ENCODE assay signal across 9 cellular contexts in the genomic region with DNA sequence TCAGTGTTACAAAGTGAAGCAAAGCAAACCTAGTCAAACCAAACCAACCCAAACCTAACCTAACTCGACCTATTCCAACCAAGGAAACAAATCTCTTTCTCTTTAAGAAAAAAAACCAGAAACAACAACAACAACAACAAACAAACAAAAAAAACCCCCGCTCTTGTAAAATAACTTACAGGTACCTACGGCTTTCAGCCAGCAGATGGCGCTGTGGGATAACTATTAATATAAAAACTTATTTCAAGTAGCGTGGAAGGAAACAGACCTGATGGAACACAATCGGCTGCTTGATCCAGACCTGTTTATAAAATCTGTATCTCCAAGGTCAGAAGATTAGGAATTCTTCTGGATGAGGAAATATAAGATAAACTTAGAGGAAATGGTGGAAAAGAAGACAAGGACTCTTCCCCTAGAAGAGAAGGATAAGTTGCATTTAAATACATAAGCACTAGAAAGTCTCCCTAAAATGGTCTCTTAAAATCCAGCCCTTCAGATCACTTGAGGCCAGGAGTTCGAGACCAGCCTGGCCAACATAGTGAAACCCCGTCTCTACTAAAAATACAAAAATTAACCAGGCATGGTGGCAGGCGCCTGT. TPM values are rescaled to one million over a fixed set of nuclear protein-coding genes. Genes with fewer than 3 reads are reported as not detected.
A peak's percentile ranks its signal among the peaks of the same experiment; 100 is the strongest.
DNase-seq lines count a peak whose midpoint lies in the region; TF ChIP-seq lines count a peak whose summit lies in the region.
"Had no signal": no experiment of that assay in that cellular context is flagged by ENCODE, and none has a peak within 500 bp of the region (broad histone marks: within the 10 kb centered on the region; RNA-seq: fewer than 3 reads in every experiment).

No MANE protein-coding gene starts in this region.

- peak; percentile 41 for TF ChIP-seq CTCF in HFF-Myc (IDR thresholded peaks at IDR 0.05; ENCODE audit: low read depth, low read length, missing control alignments)
- TF ChIP-seq CTCF in OCI-LY1 (IDR thresholded peaks at IDR 0.05; ENCODE audit: low read length), result peak; percentile 50; the same call in 1 of the 2 replicates
- TF ChIP-seq CTCF in esophagus squamous epithelium (IDR thresholded peaks at IDR 0.05), result peak; percentile 42 to 85 (median 69)
- peak; percentile 67 for TF ChIP-seq CTCF in nephron progenitor cell (IDR thresholded peaks at IDR 0.05)

- H3K79me2 ChIP-seq in OCI-LY1 (ENCODE audit: insufficient read depth, low read length), result no peaks in the 10 kb centered on the region

- H3K4me3 ChIP-seq in HFF-Myc (replicated peaks; ENCODE audit: low read depth, low read length) (no peak overlapping the region), OCI-LY1 (ENCODE audit: low read depth, low read length, poor library complexity, severe bottlenecking) (no peak overlapping the region), esophagus squamous epithelium (no peak overlapping the region)

- H3K9me3 Mint-ChIP-seq in nephron progenitor cell, result peaks cover 27% of the 10 kb centered on the region

- H4K20me1 ChIP-seq in OCI-LY1 (ENCODE audit: insufficient read depth, low read length), result no peaks in the 10 kb centered on the region

- no peaks in the 10 kb centered on the region for H3K4me1 Mint-ChIP-seq in nephron progenitor cell

- TF ChIP-seq POLR2A in esophagus squamous epithelium (IDR thresholded peaks at IDR 0.05), result no peak

- H3K27ac ChIP-seq in OCI-LY1 (ENCODE audit: low read depth, low read length, poor library complexity, severe bottlenecking) (no peak overlapping the region), esophagus squamous epithelium (no peak overlapping the region)
- H3K27ac ChIP-seq: HL-60 had no signal

- DNase-seq in C1 segment of cervical spinal cord (lab: John Stamatoyannopoulos, UW), result peak in 8 of 14 donors; percentile 1 to 43 (median 15)
- no peak for DNase-seq in HFF-Myc (ENCODE audit: extremely low read depth, low read depth)
- DNase-seq in activated T-cell treated with anti-CD3 and anti-CD28 coated beads for 4 hours, result peak; percentile 59
- peak; percentile 2 for DNase-seq in esophagus squamous epithelium (lab: John Stamatoyannopoulos, UW)
- DNase-seq in nephron progenitor cell, result peak; percentile 70
- peak; percentile 15 for DNase-seq in stromal cell of bone marrow (ENCODE audit: low read depth)
- no peak for DNase-seq in GF-D8 (lab: John Stamatoyannopoulos, UW)

- no peak overlapping the region for H3K4me2 ChIP-seq in OCI-LY1 (ENCODE audit: low read length)

- H3K4me1 ChIP-seq in OCI-LY1 (ENCODE audit: insufficient read depth, low read length, severe bottlenecking), result no peaks in the 10 kb centered on the region
- H3K4me1 ChIP-seq in esophagus squamous epithelium, result no peaks in the 10 kb centered on the region

- H3K27ac Mint-ChIP-seq in nephron progenitor cell, result no peak overlapping the region

- H3K27me3 Mint-ChIP-seq in nephron progenitor cell (ENCODE audit: low read depth, poor library complexity), result peaks cover 7% of the 10 kb centered on the region

- no peak overlapping the region for H3K4me3 Mint-ChIP-seq in nephron progenitor cell

- no peak overlapping the region for H2AFZ ChIP-seq in OCI-LY1 (ENCODE audit: low read length)

- no peaks in the 10 kb centered on the region for H3K36me3 Mint-ChIP-seq in nephron progenitor cell (ENCODE audit: low read depth)

- no peaks in the 10 kb centered on the region for H3F3A ChIP-seq in OCI-LY1 (ENCODE audit: insufficient read depth, low read length)

- intact Hi-C loops in esophagus squamous epithelium (cut with DNase I), result loop anchor here (5.0 kb wide), 1 partner anchor 941 kb away; no protein-coding TSS in a partner anchor

- H3K36me3 ChIP-seq in OCI-LY1 (ENCODE audit: insufficient read depth, low read length) (no peaks in the 10 kb centered on the region), esophagus squamous epithelium (no peaks in the 10 kb centered on the region)

- no peak overlapping the region for H3K9ac ChIP-seq in OCI-LY1 (ENCODE audit: low read length)

- no peaks in the 10 kb centered on the region for H3K9me2 ChIP-seq in OCI-LY1 (ENCODE audit: low read depth, low read length)

- H3K27me3 ChIP-seq in OCI-LY1 (ENCODE audit: insufficient read depth, low read length) (no peaks in the 10 kb centered on the region), esophagus squamous epithelium (no peaks in the 10 kb centered on the region)

- no peaks in the 10 kb centered on the region for H3K9me3 ChIP-seq in OCI-LY1 (ENCODE audit: low read length)
- no peaks in the 10 kb centered on the region for H3K9me3 ChIP-seq in esophagus squamous epithelium

- WGBS in esophagus squamous epithelium, 2 donors, result 25% methylated on average over 9 of the region's 9 CpGs

RNA-seq across cellular contexts. Expression of gene CDKL5, which starts 34.4 kb away (rescaled TPM):
- total RNA-seq in esophagus squamous epithelium, result 10 to 100 TPM in 2 of 4 donors, 1 to 10 TPM in 2; 4.9 to 11.7 (median 7.8) TPM

RNA-seq across cellular contexts. Expression of gene SCML2, which starts 36.6 kb away (rescaled TPM):
- total RNA-seq in esophagus squamous epithelium, result 1 to 10 TPM; 1.4 to 2.4 (median 1.8) TPM

Comparison
In these comparisons a context has a peak if more than half of its experiments do, and no peak if none do; other contexts are left out.
1. DNase-seq: peak in C1 segment of cervical spinal cord (8 of 14), activated T-cell treated with anti-CD3 and anti-CD28 coated beads for 4 hours (single experiment), esophagus squamous epithelium (single experiment), nephron progenitor cell (single experiment) and stromal cell of bone marrow (single experiment); none in HFF-Myc (single experiment) and GF-D8 (single experiment).
2. Peak in every context shown above with its lines, with median percentiles within 50 percentile points of each other: CTCF ChIP-seq.